In the genomic region with DNA sequence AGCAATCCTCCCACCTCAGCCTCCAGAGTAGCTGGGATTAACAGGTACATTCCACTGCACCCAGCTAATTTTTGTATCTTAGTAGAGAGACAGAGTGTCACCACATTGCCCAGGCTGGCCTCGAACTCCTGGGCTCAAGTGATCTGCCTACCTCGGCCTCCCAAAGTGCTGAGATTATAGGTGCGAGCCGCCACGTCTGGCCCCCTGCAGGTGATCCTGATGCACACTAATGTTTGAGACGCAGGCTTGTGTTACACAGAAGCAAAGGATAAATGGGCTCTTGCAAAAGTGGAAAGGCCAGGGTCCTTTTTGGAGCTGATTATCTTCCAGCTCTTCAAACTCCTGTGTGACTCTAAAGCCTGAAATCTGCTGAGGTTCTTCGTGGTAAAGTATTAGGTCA, we compare ENCODE assay signal across 28 cellular contexts.
DNase-seq lines count a peak whose midpoint lies in the region; ATAC-seq, FAIRE-seq and TF ChIP-seq lines count a peak whose summit lies in the region.
"Had no signal": no experiment of that assay in that cellular context is flagged by ENCODE, and none has a peak within 500 bp of the region (broad histone marks: within the 10 kb centered on the region; RNA-seq: fewer than 3 reads in every experiment).

No MANE protein-coding gene starts in this region.

- H3K79me2 ChIP-seq in Loucy (ENCODE audit: insufficient read depth, low read length) (no peaks in the 10 kb centered on the region), trophoblast cell (ENCODE audit: control insufficient read depth, insufficient read depth, low read length, poor library complexity) (no peaks in the 10 kb centered on the region)

- no peak for FAIRE-seq in bronchial epithelial cell (lab: Jason Lieb, UNC)
- FAIRE-seq: frontal cortex, GM12892, kidney had no signal

- no peak overlapping the region for H4K12ac ChIP-seq in trophoblast cell (ENCODE audit: low read depth, low read length)

- peaks cover 21% of the 10 kb centered on the region for H3F3A ChIP-seq in Loucy (ENCODE audit: low read depth)

- H3K27me3 ChIP-seq in BE2C (no peaks in the 10 kb centered on the region), Loucy (ENCODE audit: insufficient read depth, low read length, poor library complexity, severe bottlenecking) (no peaks in the 10 kb centered on the region), bronchial epithelial cell (ENCODE audit: control insufficient read depth, insufficient read depth, low read length) (no peaks in the 10 kb centered on the region), trophoblast cell (ENCODE audit: insufficient read depth, low read length) (no peaks in the 10 kb centered on the region)

- H3K36me3 ChIP-seq in BE2C (no peaks in the 10 kb centered on the region), Loucy (ENCODE audit: insufficient read depth, low read length) (no peaks in the 10 kb centered on the region), bronchial epithelial cell (ENCODE audit: control insufficient read depth, insufficient read depth, low read length) (peaks cover 12% of the 10 kb centered on the region), trophoblast cell (ENCODE audit: control insufficient read depth in 1 of 2, insufficient read depth in 2 of 2, low read length in 2 of 2) (no peaks in the 10 kb centered on the region)
- H3K36me3 ChIP-seq: lower lobe of right lung had no signal

- H3K27ac ChIP-seq in trophoblast cell (ENCODE audit: low read depth, low read length) = no peak overlapping the region
- H3K27ac ChIP-seq: lower lobe of right lung, skin epidermis had no signal

- H4K20me1 ChIP-seq in Loucy (ENCODE audit: insufficient read depth, low read length, poor library complexity, severe bottlenecking) = no peaks in the 10 kb centered on the region

- H3K4me2 ChIP-seq in Loucy (ENCODE audit: low read depth, low read length, poor library complexity, severe bottlenecking) (peak overlapping the region; percentile 37), trophoblast cell (ENCODE audit: low read length) (no peak overlapping the region)

- no peaks in the 10 kb centered on the region for H3K27me3 Mint-ChIP-seq in natural killer cell (ENCODE audit: low read depth in 2 of 2)
- H3K27me3 Mint-ChIP-seq in stimulated activated naive CD8-positive, alpha-beta T cell treated with anti-CD3 and anti-CD28 coated beads, Interleukin-15, amount 100 ng/mL, for 72 hours = no peaks in the 10 kb centered on the region
- H3K27me3 Mint-ChIP-seq: central memory CD8-positive, alpha-beta T cell had no signal

- TF ChIP-seq CTCF in BE2C (IDR thresholded peaks at IDR 0.05; ENCODE audit: low read depth, low read length) = 0 out of 2 replicates have a peak, but pooled peaks have one; percentile 2
- TF ChIP-seq CTCF in Loucy (conservative IDR thresholded peaks at IDR 0.05; ENCODE audit: low read length) = peak; percentile 48
- TF ChIP-seq CTCF in bronchial epithelial cell (IDR thresholded peaks at IDR 0.05; ENCODE audit: insufficient read depth, low read length, severe bottlenecking) = peak; percentile 4
- TF ChIP-seq CTCF in natural killer cell (IDR thresholded peaks at IDR 0.05) = no peak

- ATAC-seq in natural killer cell (no peak), GM21360 (IDR thresholded peaks at IDR 0.05; ENCODE audit: unreplicated experiment) (no peak)
- ATAC-seq in stimulated activated naive CD8-positive, alpha-beta T cell treated with anti-CD3 and anti-CD28 coated beads, Interleukin-15, amount 100 ng/mL, for 72 hours = no peak
- ATAC-seq: lower lobe of right lung; naive thymus-derived CD4-positive, alpha-beta T cell; Right ventricle myocardium inferior; stimulated activated memory B cell treated with anti-CD40 and anti-IgM and Interleukin-4, amounts not matched to agents 10 μg/mL and 1 μg/mL and 100 μg/mL, for 72 hours had no signal

- no peaks in the 10 kb centered on the region for H3K4me1 ChIP-seq in BE2C
- peaks cover 70% of the 10 kb centered on the region for H3K4me1 ChIP-seq in Loucy (ENCODE audit: insufficient read depth, low read length, poor library complexity, severe bottlenecking)
- no peaks in the 10 kb centered on the region for H3K4me1 ChIP-seq in trophoblast cell (ENCODE audit: control insufficient read depth in 1 of 2, insufficient read depth in 2 of 2, low read length in 2 of 2)
- H3K4me1 ChIP-seq: lower lobe of right lung had no signal

- H3K4ac ChIP-seq in trophoblast cell (ENCODE audit: low read depth, low read length) = no peak overlapping the region

- no peak overlapping the region for H3K18ac ChIP-seq in trophoblast cell (ENCODE audit: low read length)

- H3K4me3 ChIP-seq in BE2C (ENCODE audit: low read depth, low read length) (no peak overlapping the region), Loucy (ENCODE audit: low read length, poor library complexity, severe bottlenecking) (no peak overlapping the region), bronchial epithelial cell (ENCODE audit: low read depth, low read length) (no peak overlapping the region), trophoblast cell (ENCODE audit: low read depth, low read length) (no peak overlapping the region)
- H3K4me3 ChIP-seq: lower lobe of right lung, skin epidermis had no signal

- WGBS in trophoblast cell (ENCODE audit: extremely low coverage, insufficient coverage, insufficient read length) = no CpG with 5 or more reads among the region's 7 CpGs

- H3K9me3 Mint-ChIP-seq in natural killer cell = no peaks in the 10 kb centered on the region
- no peaks in the 10 kb centered on the region for H3K9me3 Mint-ChIP-seq in stimulated activated naive CD8-positive, alpha-beta T cell treated with anti-CD3 and anti-CD28 coated beads, Interleukin-15, amount 100 ng/mL, for 72 hours
- H3K9me3 Mint-ChIP-seq: activated CD4-positive, alpha-beta memory T cell treated with anti-CD3 and anti-CD28 coated beads, Interleukin-2, amount 10 ng/mL, durations not matched to agents 7 days and 5 days; central memory CD8-positive, alpha-beta T cell; stimulated activated memory B cell treated with anti-CD40 and anti-IgM and Interleukin-4, amounts not matched to agents 10 μg/mL and 1 μg/mL and 100 μg/mL, for 72 hours had no signal

- intact Hi-C loops in natural killer cell (cut with micrococcal nuclease) = no loop called here

- H3K79me1 ChIP-seq in trophoblast cell (ENCODE audit: low read length) = no peaks in the 10 kb centered on the region

- no peak overlapping the region for H3K4me3 Mint-ChIP-seq in natural killer cell
- no peak overlapping the region for H3K4me3 Mint-ChIP-seq in stimulated activated naive CD8-positive, alpha-beta T cell treated with anti-CD3 and anti-CD28 coated beads, Interleukin-15, amount 100 ng/mL, for 72 hours
- H3K4me3 Mint-ChIP-seq: activated CD4-positive, alpha-beta memory T cell treated with anti-CD3 and anti-CD28 coated beads, Interleukin-2, amount 10 ng/mL, durations not matched to agents 7 days and 5 days; B cell; central memory CD8-positive, alpha-beta T cell; IgD-negative memory B cell; stimulated activated memory B cell treated with anti-CD40 and anti-IgM and Interleukin-4, amounts not matched to agents 10 μg/mL and 1 μg/mL and 100 μg/mL, for 72 hours had no signal

- H3K9me3 ChIP-seq in BE2C = no peaks in the 10 kb centered on the region
- H3K9me3 ChIP-seq in Loucy (ENCODE audit: insufficient read depth, low read depth, low read length) = no peaks in the 10 kb centered on the region
- H3K9me3 ChIP-seq in trophoblast cell (ENCODE audit: insufficient read depth, low read depth, low read length) = no peaks in the 10 kb centered on the region
- H3K9me3 ChIP-seq: lower lobe of right lung had no signal

- H3K14ac ChIP-seq in trophoblast cell (ENCODE audit: low read length) = no peak overlapping the region

- H3K9me2 ChIP-seq in Loucy (replicated peaks; ENCODE audit: low read depth, low read length) = no peaks in the 10 kb centered on the region

- H2BK12ac ChIP-seq in trophoblast cell (ENCODE audit: low read length) = no peak overlapping the region

- H4K8ac ChIP-seq in trophoblast cell (ENCODE audit: low read depth, low read length) = no peak overlapping the region

- no peak overlapping the region for H3K23ac ChIP-seq in trophoblast cell (ENCODE audit: low read length)

- H2BK5ac ChIP-seq in trophoblast cell (ENCODE audit: low read depth, low read length, poor library complexity) = no peak overlapping the region

- peaks cover 58 to 74% of the 10 kb centered on the region in 2 donors for H3K4me1 Mint-ChIP-seq in natural killer cell
- peaks cover 20% of the 10 kb centered on the region for H3K4me1 Mint-ChIP-seq in stimulated activated naive CD8-positive, alpha-beta T cell treated with anti-CD3 and anti-CD28 coated beads, Interleukin-15, amount 100 ng/mL, for 72 hours

- H2AFZ ChIP-seq in Loucy (ENCODE audit: low read length) (no peak overlapping the region), trophoblast cell (ENCODE audit: insufficient read depth, low read length, poor library complexity) (no peak overlapping the region)

- no peaks in the 10 kb centered on the region for H3K36me3 Mint-ChIP-seq in natural killer cell
- H3K36me3 Mint-ChIP-seq: IgD-negative memory B cell; naive thymus-derived CD4-positive, alpha-beta T cell; stimulated activated memory B cell treated with anti-CD40 and anti-IgM and Interleukin-4, amounts not matched to agents 10 μg/mL and 1 μg/mL and 100 μg/mL, for 72 hours had no signal

- no peak overlapping the region for H2AK5ac ChIP-seq in trophoblast cell (ENCODE audit: low read length)

- DNase-seq in BE2C (no peak), bronchial epithelial cell (ENCODE audit: low read depth) (no peak), natural killer cell (no peak), NCI-H82 treated with DMSO at 0.1 percent for 48 hours (lab: John Stamatoyannopoulos, UW; ENCODE audit: unreplicated experiment) (no peak), trophoblast cell (no peak)
- DNase-seq in stimulated activated naive CD8-positive, alpha-beta T cell treated with anti-CD3 and anti-CD28 coated beads, Interleukin-15, amount 100 ng/mL, for 72 hours = no peak
- DNase-seq: ACHN; activated CD4-positive, alpha-beta memory T cell treated with anti-CD3 and anti-CD28 coated beads, Interleukin-2, amount 10 ng/mL, durations not matched to agents 7 days and 5 days; activated CD8-positive, alpha-beta memory T cell treated with anti-CD3 and anti-CD28 coated beads, Interleukin-2, amount 50 U/mL, for 4 hours; activated naive CD4-positive, alpha-beta T cell treated with Interleukin-2 at 50 U/mL for 16 hours; DMS153; kidney; lower lobe of right lung; naive thymus-derived CD4-positive, alpha-beta T cell; NCI-H1048; NCI-H187; NCI-H524; NK-92 treated with Interleukin-12 subunit alpha and Interleukin-12 subunit beta, amount 100 ng/mL, for 24 hours had no signal

- H3K9ac ChIP-seq in Loucy (ENCODE audit: low read depth, low read length, poor library complexity, severe bottlenecking) (no peak overlapping the region), trophoblast cell (ENCODE audit: low read length) (no peak overlapping the region)

- no peak overlapping the region for H4K91ac ChIP-seq in trophoblast cell (ENCODE audit: low read depth, low read length)

- no peak overlapping the region for H2BK120ac ChIP-seq in trophoblast cell (ENCODE audit: insufficient read depth, low read length, poor library complexity)

- peak overlapping the region; percentile 81 to 84 for H3K27ac Mint-ChIP-seq in natural killer cell
- no peak overlapping the region for H3K27ac Mint-ChIP-seq in stimulated activated naive CD8-positive, alpha-beta T cell treated with anti-CD3 and anti-CD28 coated beads, Interleukin-15, amount 100 ng/mL, for 72 hours
- H3K27ac Mint-ChIP-seq: activated CD4-positive, alpha-beta memory T cell treated with anti-CD3 and anti-CD28 coated beads, Interleukin-2, amount 10 ng/mL, durations not matched to agents 7 days and 5 days; B cell; IgD-negative memory B cell; stimulated activated memory B cell treated with anti-CD40 and anti-IgM and Interleukin-4, amounts not matched to agents 10 μg/mL and 1 μg/mL and 100 μg/mL, for 72 hours had no signal

Comparison
In these comparisons a context has a peak if more than half of its experiments do, and no peak if none do; other contexts are left out.
1. H3K27ac Mint-ChIP-seq: peak in natural killer cell (2 of 2); none in stimulated activated naive CD8-positive, alpha-beta T cell treated with anti-CD3 and anti-CD28 coated beads, Interleukin-15, amount 100 ng/mL, for 72 hours (0 of 2).